13 cellular contexts compared by ENCODE assay signal in the genomic region with DNA sequence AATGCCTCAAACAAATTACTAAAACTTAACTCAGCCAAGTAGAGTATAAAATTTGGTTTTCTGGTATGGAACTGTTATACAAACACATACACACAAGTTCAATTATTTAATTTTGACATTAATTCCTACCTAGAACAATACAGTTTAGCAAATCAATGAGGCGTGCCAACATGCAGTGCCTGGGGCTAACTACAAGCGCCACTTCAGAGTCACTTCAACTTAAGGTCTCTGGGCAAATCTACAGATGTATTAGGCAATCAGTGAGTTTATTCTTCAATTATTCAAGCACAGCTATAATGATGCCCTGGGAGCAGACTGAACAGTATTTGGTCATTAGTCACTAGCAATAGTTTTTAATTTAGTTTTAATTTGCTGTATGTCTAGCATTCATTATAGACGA. TPM values are rescaled to one million over a fixed set of nuclear protein-coding genes. Genes with fewer than 3 reads are reported as not detected.
DNase-seq lines count a peak whose midpoint lies in the region; FAIRE-seq and TF ChIP-seq lines count a peak whose summit lies in the region.
"Had no signal": no experiment of that assay in that cellular context is flagged by ENCODE, and none has a peak within 500 bp of the region (broad histone marks: within the 10 kb centered on the region; RNA-seq: fewer than 3 reads in every experiment).

No MANE protein-coding gene starts in this region.

- H3K27me3 ChIP-seq in astrocyte (ENCODE audit: insufficient read depth, low read length) (no peaks in the 10 kb centered on the region), mesendoderm (ENCODE audit: insufficient read depth, low read length, poor library complexity) (no peaks in the 10 kb centered on the region)
- H3K27me3 ChIP-seq: ascending aorta had no signal

- H3K4ac ChIP-seq in mesendoderm (ENCODE audit: low read depth, low read length) = no peak overlapping the region

- no peak overlapping the region for H2BK120ac ChIP-seq in mesendoderm (ENCODE audit: low read depth, low read length)

- H3K56ac ChIP-seq in mesendoderm (ENCODE audit: low read length) = no peak overlapping the region

- peaks cover 3% of the 10 kb centered on the region for H3K9me3 Mint-ChIP-seq in astrocyte (ENCODE audit: unreplicated experiment)
- H3K9me3 Mint-ChIP-seq in activated T-cell treated with anti-CD3 and anti-CD28 coated beads, Interleukin-2, amount 50 U/mL, for 24 hours = no peaks in the 10 kb centered on the region
- H3K9me3 Mint-ChIP-seq: T-helper 1 cell treated with Interleukin-12 subunit alpha and Interleukin-12 subunit beta and Interleukin-4 antibody, amounts not matched to agents 30 μg/mL and 1 μg/mL, for 36 hours had no signal

- DNase-seq in ELR (ENCODE audit: low read depth) (peak; percentile 71), NCI-H1436 treated with DMSO at 0.1 percent for 48 hours (lab: John Stamatoyannopoulos, UW) (peak; percentile 7), astrocyte (ENCODE audit: low read depth) (peak; percentile 36), mesendoderm (no peak), NCI-H2081 treated with DMSO at 0.1 percent for 48 hours (lab: John Stamatoyannopoulos, UW) (no peak), UCSD-AML1 (lab: John Stamatoyannopoulos, UW; ENCODE audit: unreplicated experiment) (no peak)
- no peak for DNase-seq in activated T-cell treated with anti-CD3 and anti-CD28 coated beads, Interleukin-2, amount 50 U/mL, for 24 hours
- DNase-seq: COR-L47, left colon, NCI-H1930 had no signal

- no peaks in the 10 kb centered on the region for H3K27me3 Mint-ChIP-seq in astrocyte (ENCODE audit: low read depth, unreplicated experiment)
- no peaks in the 10 kb centered on the region for H3K27me3 Mint-ChIP-seq in activated T-cell treated with anti-CD3 and anti-CD28 coated beads, Interleukin-2, amount 50 U/mL, for 24 hours

- no peaks in the 10 kb centered on the region for H4K20me1 ChIP-seq in astrocyte (ENCODE audit: insufficient read depth, low read length)

- no peak for TF ChIP-seq CTCF in astrocyte (IDR thresholded peaks at IDR 0.05; ENCODE audit: insufficient read depth, low read depth, low read length)

- no peak for FAIRE-seq in astrocyte (lab: Jason Lieb, UNC)

- no peaks in the 10 kb centered on the region for H3K79me1 ChIP-seq in mesendoderm (ENCODE audit: low read length)

- peaks cover 5% of the 10 kb centered on the region for H3K36me3 Mint-ChIP-seq in astrocyte (ENCODE audit: low read depth, unreplicated experiment)
- H3K36me3 Mint-ChIP-seq in activated T-cell treated with anti-CD3 and anti-CD28 coated beads, Interleukin-2, amount 50 U/mL, for 24 hours (ENCODE audit: low read depth) = peaks cover 6% of the 10 kb centered on the region

- no peak overlapping the region for H3K27ac Mint-ChIP-seq in astrocyte (ENCODE audit: unreplicated experiment)
- no peak overlapping the region for H3K27ac Mint-ChIP-seq in activated T-cell treated with anti-CD3 and anti-CD28 coated beads, Interleukin-2, amount 50 U/mL, for 24 hours
- H3K27ac Mint-ChIP-seq: T-helper 1 cell treated with Interleukin-12 subunit alpha and Interleukin-12 subunit beta and Interleukin-4 antibody, amounts not matched to agents 30 μg/mL and 1 μg/mL, for 36 hours had no signal

- WGBS in mesendoderm (ENCODE audit: extremely low coverage, insufficient coverage, low lambda C conversion rate) = no CpG with 5 or more reads among the region's 3 CpGs

- H3K4me1 Mint-ChIP-seq in astrocyte (ENCODE audit: low read depth, unreplicated experiment) = peaks cover 23% of the 10 kb centered on the region
- no peaks in the 10 kb centered on the region for H3K4me1 Mint-ChIP-seq in activated T-cell treated with anti-CD3 and anti-CD28 coated beads, Interleukin-2, amount 50 U/mL, for 24 hours (ENCODE audit: low read depth)

- H3K27ac ChIP-seq in astrocyte (ENCODE audit: low read depth, low read length) (no peak overlapping the region), mesendoderm (ENCODE audit: low read depth, low read length) (no peak overlapping the region)
- H3K27ac ChIP-seq: ascending aorta, skin epidermis had no signal

- no peak overlapping the region for H4K8ac ChIP-seq in mesendoderm (ENCODE audit: low read depth, low read length)

- H3K9ac ChIP-seq in astrocyte (ENCODE audit: low read length) = no peak overlapping the region
- no peak overlapping the region for H3K9ac ChIP-seq in mesendoderm (ENCODE audit: low read length)

- no peak overlapping the region for H2BK5ac ChIP-seq in mesendoderm (ENCODE audit: low read length)

- H3K18ac ChIP-seq in mesendoderm (ENCODE audit: low read length) = no peak overlapping the region

- H3K23ac ChIP-seq in mesendoderm (ENCODE audit: low read length) = no peak overlapping the region

- no peak overlapping the region for H3K4me3 Mint-ChIP-seq in astrocyte (ENCODE audit: unreplicated experiment)
- no peak overlapping the region for H3K4me3 Mint-ChIP-seq in activated T-cell treated with anti-CD3 and anti-CD28 coated beads, Interleukin-2, amount 50 U/mL, for 24 hours
- H3K4me3 Mint-ChIP-seq: T-helper 1 cell treated with Interleukin-12 subunit alpha and Interleukin-12 subunit beta and Interleukin-4 antibody, amounts not matched to agents 30 μg/mL and 1 μg/mL, for 36 hours had no signal

- peaks cover 1% of the 10 kb centered on the region for H3K9me3 ChIP-seq in astrocyte (ENCODE audit: insufficient read depth, low read depth, low read length)
- H3K9me3 ChIP-seq: ascending aorta had no signal

- H3K79me2 ChIP-seq in astrocyte (ENCODE audit: insufficient read depth, low read length) (no peaks in the 10 kb centered on the region), mesendoderm (ENCODE audit: control insufficient read depth, insufficient read depth, low read length) (no peaks in the 10 kb centered on the region)

- H3K4me3 ChIP-seq in astrocyte (ENCODE audit: insufficient read depth, low read depth, low read length) (no peak overlapping the region), mesendoderm (ENCODE audit: low read length) (no peak overlapping the region)
- H3K4me3 ChIP-seq: ascending aorta, skin epidermis had no signal

- no peak overlapping the region for H2AFZ ChIP-seq in astrocyte (ENCODE audit: low read depth, low read length)

- no peak overlapping the region for H2AK5ac ChIP-seq in mesendoderm (ENCODE audit: low read length)

- H3K36me3 ChIP-seq in astrocyte (ENCODE audit: insufficient read depth, low read length) (no peaks in the 10 kb centered on the region), mesendoderm (ENCODE audit: control insufficient read depth, insufficient read depth, low read length) (no peaks in the 10 kb centered on the region)

- H3K4me2 ChIP-seq in astrocyte (ENCODE audit: low read length) = no peak overlapping the region
- H3K4me2 ChIP-seq in mesendoderm (ENCODE audit: low read length) = no peak overlapping the region

- H2BK15ac ChIP-seq in mesendoderm (replicated peaks; ENCODE audit: low read depth) = peak overlapping the region; percentile 57

- no peak overlapping the region for H4K5ac ChIP-seq in mesendoderm (ENCODE audit: low read length)

- H3K4me1 ChIP-seq in astrocyte (ENCODE audit: insufficient read depth, low read length) = peaks cover 16% of the 10 kb centered on the region
- H3K4me1 ChIP-seq in mesendoderm (ENCODE audit: control insufficient read depth, low read depth, low read length) = peaks cover 3% of the 10 kb centered on the region
- H3K4me1 ChIP-seq: ascending aorta had no signal

RNA-seq across cellular contexts. Expression of a gene that starts 51.6 kb away (rescaled TPM):
- total RNA-seq in astrocyte = 21.9 and 23.9 TPM in 2 replicates
- 13.4 TPM for polyA plus RNA-seq in mesendoderm (2013, experiment 1 of 2)
- 13.7 TPM for polyA plus RNA-seq in mesendoderm (2013, experiment 2 of 2)

Comparison
In these comparisons a context has a peak if more than half of its experiments do, and no peak if none do; other contexts are left out.
1. DNase-seq: peak in ELR (single experiment), NCI-H1436 treated with DMSO at 0.1 percent for 48 hours (single experiment) and astrocyte (single experiment); none in mesendoderm (single experiment), NCI-H2081 treated with DMSO at 0.1 percent for 48 hours (single experiment), UCSD-AML1 (single experiment) and activated T-cell treated with anti-CD3 and anti-CD28 coated beads, Interleukin-2, amount 50 U/mL, for 24 hours (single experiment).